22 cellular contexts compared by ENCODE assay signal in the genomic region with DNA sequence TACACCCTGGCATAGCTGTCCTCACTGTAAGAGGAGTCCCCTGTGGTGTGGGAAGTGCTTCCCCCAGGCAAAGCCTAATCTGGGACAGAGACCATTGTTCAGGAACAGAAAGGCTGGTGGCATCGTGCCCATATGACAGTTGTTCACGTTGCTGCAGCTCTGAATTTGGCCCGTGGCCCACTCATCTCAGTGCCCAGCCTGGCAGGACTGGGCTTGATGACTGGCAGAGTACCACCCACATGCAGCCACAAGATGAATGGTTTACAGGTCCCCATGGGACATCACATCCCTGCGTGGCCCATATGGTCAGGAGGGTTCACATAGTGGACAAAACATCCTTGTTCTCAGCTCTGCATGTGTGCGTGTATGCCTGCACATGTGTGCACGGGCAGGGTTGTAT. TPM values are rescaled to one million over a fixed set of nuclear protein-coding genes. Genes with fewer than 3 reads are reported as not detected.
DNase-seq lines count a peak whose midpoint lies in the region; ATAC-seq lines count a peak whose summit lies in the region.
"Had no signal": no experiment of that assay in that cellular context is flagged by ENCODE, and none has a peak within 500 bp of the region (broad histone marks: within the 10 kb centered on the region; RNA-seq: fewer than 3 reads in every experiment).

No MANE protein-coding gene starts in this region.

- ATAC-seq in HG02885 (IDR thresholded peaks at IDR 0.05; ENCODE audit: poor library complexity, unreplicated experiment), result no peak
- no peak for ATAC-seq in GM18870 (IDR thresholded peaks at IDR 0.05; ENCODE audit: unreplicated experiment)
- ATAC-seq: activated CD8-positive, alpha-beta T cell treated with anti-CD3 and anti-CD28 coated beads, Interleukin-2, amount 10 ng/mL, durations not matched to agents 7 days and 5 days had no signal

- CTCF ChIA-PET in CD4-positive, alpha-beta memory T cell (lab: Charles Lee; ENCODE audit: partially characterized antibody), result no interaction called here

- no peaks in the 10 kb centered on the region for H3K36me3 ChIP-seq in CD4-positive, alpha-beta memory T cell (ENCODE audit: insufficient read depth, low read length)
- H3K36me3 ChIP-seq: BLaER1 treated with 17β-estradiol and CSF1 and Interleukin-3, amounts not matched to agents 10 nM and 100 nM; transverse colon; WERI-Rb-1 had no signal

- H3K27me3 Mint-ChIP-seq in CD4-positive, alpha-beta memory T cell, result peaks cover 35 to 41% of the 10 kb centered on the region in 2 donors

- DNase-seq in DMS79 (lab: John Stamatoyannopoulos, UW), result peak; percentile 75
- DNase-seq in NCI-H1105 treated with DMSO at 0.1 percent for 48 hours (lab: John Stamatoyannopoulos, UW), result peak; percentile 96
- DNase-seq in NCI-H446 treated with DMSO at 0.1 percent for 48 hours (lab: John Stamatoyannopoulos, UW), result peak; percentile 96
- DNase-seq in posterior cingulate gyrus, result peak; percentile 45 to 95 (median 67)
- DNase-seq in CD4-positive, alpha-beta memory T cell, result no peak
- DNase-seq: activated CD8-positive, alpha-beta T cell treated with anti-CD3 and anti-CD28 coated beads, Interleukin-2, amount 10 ng/mL, durations not matched to agents 7 days and 5 days; DND-41; effector memory CD4-positive, alpha-beta T cell; HCEC 1CT; hippocampal formation; kidney; NCI-H187 treated with DMSO at 0.1 percent for 48 hours; nephron progenitor cell; stimulated activated naive CD4-positive, alpha-beta T cell; transverse colon; WERI-Rb-1 had no signal

- H3K27ac Mint-ChIP-seq in CD4-positive, alpha-beta memory T cell, result no peak overlapping the region
- H3K27ac Mint-ChIP-seq: activated CD8-positive, alpha-beta T cell treated with anti-CD3 and anti-CD28 coated beads, Interleukin-2, amount 10 ng/mL, durations not matched to agents 7 days and 5 days; activated T-helper 1 cell treated with anti-CD3 and anti-CD28 coated beads, Interleukin-12 subunit alpha, Interleukin-12 subunit beta, Interleukin-2, Interleukin-4 antibody, amounts not matched to agents 30 ng/mL and 10 ng/mL and 1 ng/mL, durations not matched to agents 14 hours and 24 hours and 36 hours; nephron progenitor cell had no signal

- H3K4me3 Mint-ChIP-seq in CD4-positive, alpha-beta memory T cell, result no peak overlapping the region
- H3K4me3 Mint-ChIP-seq: activated CD8-positive, alpha-beta T cell treated with anti-CD3 and anti-CD28 coated beads, Interleukin-2, amount 10 ng/mL, durations not matched to agents 7 days and 5 days; activated T-helper 1 cell treated with anti-CD3 and anti-CD28 coated beads, Interleukin-12 subunit alpha, Interleukin-12 subunit beta, Interleukin-2, Interleukin-4 antibody, amounts not matched to agents 30 ng/mL and 10 ng/mL and 1 ng/mL, durations not matched to agents 14 hours and 24 hours and 36 hours; nephron progenitor cell had no signal

- no peaks in the 10 kb centered on the region for H3K4me1 Mint-ChIP-seq in CD4-positive, alpha-beta memory T cell
- H3K4me1 Mint-ChIP-seq: nephron progenitor cell had no signal

- no peaks in the 10 kb centered on the region for H3K9me3 ChIP-seq in CD4-positive, alpha-beta memory T cell (ENCODE audit: control insufficient read depth in 1 of 2, low read length in 2 of 2)
- H3K9me3 ChIP-seq: transverse colon had no signal

- no peak overlapping the region for H3K4me3 ChIP-seq in CD4-positive, alpha-beta memory T cell (ENCODE audit: low read length in 2 of 2)
- H3K4me3 ChIP-seq: BLaER1 treated with 17β-estradiol and CSF1 and Interleukin-3, amounts not matched to agents 10 nM and 100 nM; transverse colon had no signal

- peaks cover 0 to 6% (median 0%) of the 10 kb centered on the region in 8 donors for H3K9me3 Mint-ChIP-seq in CD4-positive, alpha-beta memory T cell
- H3K9me3 Mint-ChIP-seq: activated T-helper 1 cell treated with anti-CD3 and anti-CD28 coated beads, Interleukin-12 subunit alpha, Interleukin-12 subunit beta, Interleukin-2, Interleukin-4 antibody, amounts not matched to agents 30 ng/mL and 10 ng/mL and 1 ng/mL, durations not matched to agents 14 hours and 24 hours and 36 hours had no signal

- H3K36me3 Mint-ChIP-seq in CD4-positive, alpha-beta memory T cell, result no peaks in the 10 kb centered on the region

- peaks cover 8% of the 10 kb centered on the region for H3K27me3 ChIP-seq in CD4-positive, alpha-beta memory T cell (ENCODE audit: insufficient read depth, low read length)
- H3K27me3 ChIP-seq: BLaER1 treated with 17β-estradiol and CSF1 and Interleukin-3, amounts not matched to agents 10 nM and 100 nM had no signal

- no peaks in the 10 kb centered on the region for H3K4me1 ChIP-seq in CD4-positive, alpha-beta memory T cell (ENCODE audit: insufficient read depth, low read length)
- H3K4me1 ChIP-seq: transverse colon had no signal

- no peak overlapping the region for H3K27ac ChIP-seq in CD4-positive, alpha-beta memory T cell (ENCODE audit: low read depth, low read length)
- H3K27ac ChIP-seq: BLaER1 treated with 17β-estradiol and CSF1 and Interleukin-3, amounts not matched to agents 10 nM and 100 nM; transverse colon; WERI-Rb-1 had no signal

- POLR2A ChIA-PET in CD4-positive, alpha-beta memory T cell (lab: Charles Lee; ENCODE audit: partially characterized antibody), result no interaction called here

- intact Hi-C loops in posterior cingulate gyrus (cut with DNase I), result no loop called here
- intact Hi-C loops in CD4-positive, alpha-beta memory T cell (cut with micrococcal nuclease), result no loop called here

RNA-seq across cellular contexts. Expression of a gene that starts 17.5 kb away (rescaled TPM):
- total RNA-seq in CD4-positive, alpha-beta memory T cell, result under 1 TPM; 0.84 to 0.91 TPM
- not detected for polyA plus RNA-seq in CD4-positive, alpha-beta memory T cell
- total RNA-seq: HT-29, LHCN-M2 had no signal

Comparison
In these comparisons a context has a peak if more than half of its experiments do, and no peak if none do; other contexts are left out.
1. DNase-seq: peak in DMS79 (single experiment), NCI-H1105 treated with DMSO at 0.1 percent for 48 hours (single experiment), NCI-H446 treated with DMSO at 0.1 percent for 48 hours (single experiment) and posterior cingulate gyrus (10 of 10); none in CD4-positive, alpha-beta memory T cell (0 of 5).